Comparison of ENCODE assay signal across 25 cellular contexts in genomic region chr7:81414411-81414810, GRCh38.
DNase-seq lines count a peak whose midpoint lies in the region; ATAC-seq, FAIRE-seq and TF ChIP-seq lines count a peak whose summit lies in the region.
"Had no signal": no experiment of that assay in that cellular context is flagged by ENCODE, and none has a peak within 500 bp of the region (broad histone marks: within the 10 kb centered on the region; RNA-seq: fewer than 3 reads in every experiment).

No MANE protein-coding gene starts in this region.

- in situ Hi-C loops in IMR-90 (cut with MboI; ENCODE audit: low sequenced_read_pairs): no loop called here

- H3K9me1 ChIP-seq in IMR-90 (ENCODE audit: insufficient read depth, low read length): no peaks in the 10 kb centered on the region

- 0 out of 2 replicates have a peak overlapping the region, but pooled peaks have one; percentile 4 for H3K23ac ChIP-seq in IMR-90 (ENCODE audit: low read depth, low read length)

- H3K4me3 ChIP-seq in A549: no peak overlapping the region
- H3K4me3 ChIP-seq in IMR-90 (ENCODE audit: insufficient read depth, low read depth, low read length): no peak overlapping the region
- H3K4me3 ChIP-seq in bronchial epithelial cell (ENCODE audit: low read depth, low read length): no peak overlapping the region
- no peak overlapping the region for H3K4me3 ChIP-seq in left lung
- no peak overlapping the region for H3K4me3 ChIP-seq in adrenal gland
- no peak overlapping the region for H3K4me3 ChIP-seq in WERI-Rb-1 (ENCODE audit: low read depth, low read length)
- H3K4me3 ChIP-seq: dorsolateral prefrontal cortex, GM12878, hepatocyte, Peyer's patch had no signal

- no peak for TF ChIP-seq POLR2A in A549 (IDR thresholded peaks at IDR 0.05; ENCODE audit: low read length)
- TF ChIP-seq POLR2A in IMR-90 (IDR thresholded peaks at IDR 0.05; ENCODE audit: low read depth, low read length): no peak
- TF ChIP-seq POLR2A in adrenal gland (IDR thresholded peaks at IDR 0.05): no peak

- peak overlapping the region; percentile 27; the same call in 1 of the 2 replicates for H3K18ac ChIP-seq in IMR-90 (ENCODE audit: low read depth, low read length)

- H2AFZ ChIP-seq in IMR-90 (replicated peaks; ENCODE audit: low read length, poor library complexity): no peak overlapping the region
- H2AFZ ChIP-seq: hepatocyte had no signal

- H3K27me3 ChIP-seq in IMR-90 (ENCODE audit: control insufficient read depth, insufficient read depth, low read length): no peaks in the 10 kb centered on the region
- H3K27me3 ChIP-seq in bronchial epithelial cell (ENCODE audit: control insufficient read depth, insufficient read depth, low read length): no peaks in the 10 kb centered on the region
- no peaks in the 10 kb centered on the region for H3K27me3 ChIP-seq in left lung
- no peaks in the 10 kb centered on the region for H3K27me3 ChIP-seq in adrenal gland
- no peaks in the 10 kb centered on the region for H3K27me3 ChIP-seq in WERI-Rb-1 (ENCODE audit: insufficient read depth, low read depth, severe bottlenecking)
- H3K27me3 ChIP-seq: dorsolateral prefrontal cortex, hepatocyte, Peyer's patch had no signal

- dilution Hi-C loops in IMR-90 (cut with HindIII; ENCODE audit: low sequenced_read_pairs, unreplicated experiment): no loop called here

- H3K56ac ChIP-seq in IMR-90 (ENCODE audit: extremely low read depth, insufficient read depth, low read length): no peak overlapping the region

- H4K8ac ChIP-seq in IMR-90 (ENCODE audit: low read depth in 2 of 2, low read length in 2 of 2): peak overlapping the region in 1 of 2 experiments; percentile 11; a peak in 1 of 4 replicates

- FAIRE-seq in A549 (lab: Jason Lieb, UNC): peak; percentile 49
- no peak for FAIRE-seq in bronchial epithelial cell (lab: Jason Lieb, UNC)
- FAIRE-seq: A204.1, endometrium, GM12878 had no signal

- TF ChIP-seq EP300 in A549 (IDR thresholded peaks at IDR 0.05): no peak

- POLR2A ChIA-PET in A549 (lab: Yijun Ruan, JAX) (no interaction called here), IMR-90 (lab: Charles Lee; ENCODE audit: unreplicated experiment) (no interaction called here)

- peak overlapping the region; percentile 40; the same call in 1 of the 2 replicates for H4K91ac ChIP-seq in IMR-90 (ENCODE audit: insufficient read depth, low read depth, low read length)

- DNase-seq in A549 (ENCODE audit: low read depth in 1 of 2, low spot score in 1 of 2): peak in 1 of 2 experiments; percentile 45
- DNase-seq in IMR-90: no peak
- peak; percentile 27 for DNase-seq in bronchial epithelial cell (ENCODE audit: low read depth)
- DNase-seq in left lung: no peak
- no peak for DNase-seq in adrenal gland
- DNase-seq in WERI-Rb-1: no peak
- DNase-seq in AG08395 (ENCODE audit: low spot score): no peak
- no peak for DNase-seq in NCI-H1092 treated with DMSO at 0.1 percent for 48 hours (lab: John Stamatoyannopoulos, UW)
- DNase-seq: activated CD4-positive, alpha-beta memory T cell treated with anti-CD3 and anti-CD28 coated beads for 36 hours; activated CD4-positive, alpha-beta T cell treated with anti-CD3 and anti-CD28 coated beads for 1 hour; activated naive CD4-positive, alpha-beta T cell treated with Interleukin-2 at 50 U/mL for 16 hours; CD4-positive, alpha-beta T cell; dorsolateral prefrontal cortex; mesendoderm; NCI-H2081; NCI-H226; NCI-H526 treated with DMSO at 0.1 percent for 48 hours; Peyer's patch; SHP77; stimulated activated CD4-positive, alpha-beta T cell treated with anti-CD3 and anti-CD28 coated beads, Interleukin-1b, Interleukin-23, amount 100 ng/mL, for 48 hours; stimulated activated naive CD8-positive, alpha-beta T cell treated with anti-CD3 and anti-CD28 coated beads, Interleukin-15, Interleukin-2, amounts not matched to agents 100 U/mL and 50 U/mL, for 24 hours had no signal

- TF ChIP-seq CTCF in A549 (IDR thresholded peaks at IDR 0.05) (no peak), IMR-90 (conservative IDR thresholded peaks at IDR 0.05; ENCODE audit: low read depth, low read length) (no peak), bronchial epithelial cell (IDR thresholded peaks at IDR 0.05; ENCODE audit: insufficient read depth, low read length, severe bottlenecking) (no peak), left lung (IDR thresholded peaks at IDR 0.05) (no peak), adrenal gland (IDR thresholded peaks at IDR 0.05) (no peak), WERI-Rb-1 (IDR thresholded peaks at IDR 0.05; ENCODE audit: low read depth, low read length) (no peak)

- no peaks in the 10 kb centered on the region for H3K9me3 ChIP-seq in A549
- no peaks in the 10 kb centered on the region for H3K9me3 ChIP-seq in IMR-90 (ENCODE audit: control insufficient read depth, insufficient read depth, low read length)
- H3K9me3 ChIP-seq in left lung: no peaks in the 10 kb centered on the region
- H3K9me3 ChIP-seq in adrenal gland (replicated peaks in 1 of 3): no peaks in the 10 kb centered on the region
- H3K9me3 ChIP-seq in WERI-Rb-1 (ENCODE audit: severe bottlenecking): no peaks in the 10 kb centered on the region
- H3K9me3 ChIP-seq: Peyer's patch had no signal

- no peaks in the 10 kb centered on the region for H4K20me1 ChIP-seq in IMR-90 (ENCODE audit: insufficient read depth, low read length)

- H3K4me1 ChIP-seq in A549 (0 out of 3 replicates have a peak, but pooled peaks cover 8% of the 10 kb centered on the region), IMR-90 (ENCODE audit: control insufficient read depth, insufficient read depth, low read length) (no peaks in the 10 kb centered on the region; the same call in 1 of the 2 replicates), left lung (no peaks in the 10 kb centered on the region), adrenal gland (replicated peaks in 1 of 2) (no peaks in the 10 kb centered on the region)
- H3K4me1 ChIP-seq: Peyer's patch had no signal

- no peak overlapping the region for H3K9ac ChIP-seq in IMR-90 (ENCODE audit: low read depth, low read length)

- peak overlapping the region; percentile 12 for H3K4ac ChIP-seq in IMR-90 (ENCODE audit: low read depth, low read length)

- H2BK5ac ChIP-seq in IMR-90 (ENCODE audit: low read depth, low read length, poor library complexity, severe bottlenecking): peak overlapping the region; percentile 29

- H3K14ac ChIP-seq in IMR-90 (replicated peaks; ENCODE audit: low read depth, low read length): peak overlapping the region; percentile 69

- no peak overlapping the region for H2AK9ac ChIP-seq in IMR-90 (replicated peaks; ENCODE audit: low read depth, low read length, poor library complexity)

- H3K36me3 ChIP-seq in IMR-90 (ENCODE audit: control insufficient read depth, insufficient read depth, low read length) (no peaks in the 10 kb centered on the region), bronchial epithelial cell (ENCODE audit: control insufficient read depth, insufficient read depth, low read length) (no peaks in the 10 kb centered on the region), left lung (no peaks in the 10 kb centered on the region), adrenal gland (replicated peaks in 1 of 2) (no peaks in the 10 kb centered on the region), WERI-Rb-1 (no peaks in the 10 kb centered on the region)
- H3K36me3 ChIP-seq: Peyer's patch had no signal

- H2BK20ac ChIP-seq in IMR-90 (ENCODE audit: low read depth, low read length): peak overlapping the region; percentile 34

- peak overlapping the region; percentile 44; the same call in 1 of the 2 replicates for H4K5ac ChIP-seq in IMR-90 (ENCODE audit: low read depth, low read length)

- no peak overlapping the region for H3K4me2 ChIP-seq in A549
- H3K4me2 ChIP-seq in IMR-90 (ENCODE audit: low read depth, low read length): no peak overlapping the region
- H3K4me2 ChIP-seq: hepatocyte had no signal

- CTCF ChIA-PET in A549 (lab: Yijun Ruan, JAX): no interaction called here
- CTCF ChIA-PET in IMR-90 (lab: Yijun Ruan, JAX): no interaction called here

- no TSS peak for BruUV-seq in IMR-90 (replicated peaks; lab: Mats Ljungman, UMichigan)

- peak overlapping the region; percentile 39; the same call in 1 of the 3 replicates for H2BK15ac ChIP-seq in IMR-90 (ENCODE audit: low read depth, low read length)

- no peaks in the 10 kb centered on the region for H3K79me1 ChIP-seq in IMR-90 (ENCODE audit: low read depth in 1 of 2, low read length in 2 of 2)

- ATAC-seq in A549 (no peak), IMR-90 (ENCODE audit: low read depth) (no peak), left lung (peak; percentile 35)
- ATAC-seq: GM12878; stimulated activated naive CD8-positive, alpha-beta T cell treated with anti-CD3 and anti-CD28 coated beads, Interleukin-15, Interleukin-2, amounts not matched to agents 100 U/mL and 50 U/mL, for 24 hours had no signal

- peak overlapping the region; percentile 66; the same call in 1 of the 2 replicates for H2BK120ac ChIP-seq in IMR-90 (ENCODE audit: low read depth, low read length)

- intact Hi-C loops in IMR-90 (cut with micrococcal nuclease) (no loop called here), left lung (cut with DNase I) (no loop called here), adrenal gland (cut with DNase I) (no loop called here)

- 23% methylated on average over 3 of the region's 3 CpGs for WGBS in A549 (ENCODE audit: missing lambda C conversion rate)
- 86% methylated on average over 1 of the region's 3 CpGs; no CpG with 5 or more reads in 1 of the 2 experiments for WGBS in IMR-90 (ENCODE audit: extremely low coverage in 2 of 2, insufficient read length in 1 of 2), 2 experiments
- WGBS in adrenal gland, 4 donors: 60 to 70% (median 62%) methylated on average over 3 of the region's 3 CpGs

- H2AK5ac ChIP-seq in IMR-90 (ENCODE audit: low read depth, low read length): no peak overlapping the region

- H3K27ac ChIP-seq in A549 (no peak overlapping the region), IMR-90 (ENCODE audit: insufficient read depth, low read length) (no peak overlapping the region), left lung (no peak overlapping the region), adrenal gland (no peak overlapping the region), WERI-Rb-1 (no peak overlapping the region)
- H3K27ac ChIP-seq: dorsolateral prefrontal cortex, hepatocyte, Peyer's patch had no signal

- no peak for TF ChIP-seq RAD21 in A549 (conservative IDR thresholded peaks at IDR 0.05 in 1 of 2, IDR thresholded peaks at IDR 0.05 in 1 of 2)
- TF ChIP-seq RAD21 in IMR-90 (IDR thresholded peaks at IDR 0.05; ENCODE audit: low read length): no peak

TF ChIP-seq in IMR-90, 13 proteins besides CTCF, POLR2A, EP300 and RAD21 (continues in another document):
- TF ChIP-seq USF2 (IDR thresholded peaks at IDR 0.05; ENCODE audit: low read depth, low read length) (no peak), BHLHE40 (IDR thresholded peaks at IDR 0.05; ENCODE audit: low read depth, low read length) (no peak), NFE2L2 (IDR thresholded peaks at IDR 0.05; ENCODE audit: low read depth, low read length) (no peak), CHD1 (IDR thresholded peaks at IDR 0.05; ENCODE audit: low read depth, low read length) (no peak), RFX5 (IDR thresholded peaks at IDR 0.05; ENCODE audit: low read depth, low read length) (no peak)
